ENCODE assay signal across 27 cellular contexts in the genomic region with DNA sequence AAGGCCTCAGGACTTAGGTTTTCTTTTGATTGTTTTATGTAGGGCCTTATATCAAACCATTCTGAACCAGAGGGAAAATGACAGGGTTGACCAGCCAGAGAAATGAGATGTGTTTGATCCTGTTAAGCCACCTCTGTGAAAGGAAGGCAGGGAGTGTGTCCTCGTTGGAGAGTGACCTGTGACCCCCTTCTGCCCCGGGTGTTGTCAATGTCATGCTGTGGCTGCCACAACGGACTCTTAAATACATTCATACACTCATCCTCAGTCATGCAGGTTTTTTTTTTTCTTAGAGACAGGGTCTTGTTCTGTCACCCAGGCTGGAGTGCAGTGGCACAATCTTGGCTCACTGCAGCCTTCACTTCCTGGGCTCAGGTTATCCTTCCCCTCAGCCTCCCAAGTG. TPM values are rescaled to one million over a fixed set of nuclear protein-coding genes. Genes with fewer than 3 reads are reported as not detected.
"Had no signal": no experiment of that assay in that cellular context is flagged by ENCODE, and none has a peak within 500 bp of the region (broad histone marks: within the 10 kb centered on the region; RNA-seq: fewer than 3 reads in every experiment).

No MANE protein-coding gene starts in this region.

- H3K36me3 ChIP-seq: right atrium auricular region, thoracic aorta, upper lobe of left lung, vagina had no signal

- H3K27ac ChIP-seq: coronary artery, dorsolateral prefrontal cortex, thoracic aorta, upper lobe of left lung, vagina had no signal

- ATAC-seq: activated CD4-positive, alpha-beta T cell treated with anti-CD3 and anti-CD28 coated beads for 36 hours; activated CD8-positive, alpha-beta memory T cell treated with anti-CD3 and anti-CD28 coated beads, Interleukin-2, amount 10 ng/mL, durations not matched to agents 7 days and 5 days; activated CD8-positive, alpha-beta T cell treated with anti-CD3 and anti-CD28 coated beads, Interleukin-2, amount 10 ng/mL, durations not matched to agents 7 days and 5 days; activated naive CD8-positive, alpha-beta T cell treated with anti-CD3 and anti-CD28 coated beads, Interleukin-2, amount 50 U/mL, for 24 hours; stimulated activated naive CD8-positive, alpha-beta T cell treated with anti-CD3 and anti-CD28 coated beads, Interleukin-15, Interleukin-2, amounts not matched to agents 100 U/mL and 50 U/mL, for 24 hours had no signal

- H3K9me3 ChIP-seq: right atrium auricular region, thoracic aorta, upper lobe of left lung, vagina had no signal

- H3K27me3 Mint-ChIP-seq: activated CD8-positive, alpha-beta memory T cell treated with anti-CD3 and anti-CD28 coated beads, Interleukin-2, amount 10 ng/mL, durations not matched to agents 7 days and 5 days; activated naive CD4-positive, alpha-beta T cell treated with anti-CD3 and anti-CD28 coated beads, Interleukin-2, amount 50 U/mL, for 24 hours; activated naive CD8-positive, alpha-beta T cell treated with anti-CD3 and anti-CD28 coated beads, Interleukin-2, amount 50 U/mL, for 24 hours had no signal

- H3K27me3 ChIP-seq: dorsolateral prefrontal cortex, right atrium auricular region, upper lobe of left lung, vagina had no signal

- H3K9me3 Mint-ChIP-seq: activated naive CD4-positive, alpha-beta T cell treated with anti-CD3 and anti-CD28 coated beads, Interleukin-2, amount 50 U/mL, for 24 hours; activated naive CD8-positive, alpha-beta T cell treated with anti-CD3 and anti-CD28 coated beads, Interleukin-2, amount 50 U/mL, for 24 hours; activated T-helper 2 cell treated with anti-CD3 and anti-CD28 coated beads, Interferon-gamma antibody, Interleukin-2, Interleukin-4, amounts not matched to agents 10 μg/mL and 5 μg/mL and 100 μg/mL, durations not matched to agents 14 hours and 24 hours and 36 hours; nephron progenitor cell; T-helper 2 cell treated with Interferon-gamma antibody and Interleukin-4, amounts not matched to agents 5 μg/mL and 100 μg/mL, for 36 hours had no signal

- DNase-seq: activated CD4-positive, alpha-beta T cell treated with anti-CD3 and anti-CD28 coated beads for 36 hours; activated CD4-positive, CD25-positive, alpha-beta regulatory T cell; activated CD8-positive, alpha-beta memory T cell treated with anti-CD3 and anti-CD28 coated beads, Interleukin-2, amount 10 ng/mL, durations not matched to agents 7 days and 5 days; activated CD8-positive, alpha-beta T cell treated with anti-CD3 and anti-CD28 coated beads, Interleukin-2, amount 10 ng/mL, durations not matched to agents 7 days and 5 days; activated naive CD8-positive, alpha-beta T cell treated with anti-CD3 and anti-CD28 coated beads, Interleukin-2, amount 50 U/mL, for 24 hours; activated T-cell treated with anti-CD3 and anti-CD28 coated beads, Interleukin-2, amount 50 U/mL, for 48 hours; anterior cingulate cortex; dorsolateral prefrontal cortex; effector memory CD4-positive, alpha-beta T cell; head of caudate nucleus; hippocampal formation; nephron progenitor cell; nucleus accumbens; stimulated activated CD4-positive, alpha-beta T cell treated with anti-CD3 and anti-CD28 coated beads, Interleukin-2, amount 100 ng/mL, for 48 hours; stimulated activated naive CD8-positive, alpha-beta T cell treated with anti-CD3 and anti-CD28 coated beads, Interleukin-15, Interleukin-2, amounts not matched to agents 100 U/mL and 50 U/mL, for 24 hours; T-helper 1 cell; upper lobe of left lung had no signal

- H3K27ac Mint-ChIP-seq: activated CD4-positive, alpha-beta T cell treated with anti-CD3 and anti-CD28 coated beads for 36 hours; activated CD8-positive, alpha-beta memory T cell treated with anti-CD3 and anti-CD28 coated beads, Interleukin-2, amount 10 ng/mL, durations not matched to agents 7 days and 5 days; activated CD8-positive, alpha-beta T cell treated with anti-CD3 and anti-CD28 coated beads, Interleukin-2, amount 10 ng/mL, durations not matched to agents 7 days and 5 days; activated naive CD4-positive, alpha-beta T cell treated with anti-CD3 and anti-CD28 coated beads, Interleukin-2, amount 50 U/mL, for 24 hours; activated naive CD8-positive, alpha-beta T cell treated with anti-CD3 and anti-CD28 coated beads, Interleukin-2, amount 50 U/mL, for 24 hours; activated T-helper 2 cell treated with anti-CD3 and anti-CD28 coated beads, Interferon-gamma antibody, Interleukin-2, Interleukin-4, amounts not matched to agents 10 μg/mL and 5 μg/mL and 100 μg/mL, durations not matched to agents 14 hours and 24 hours and 36 hours; T-helper 2 cell treated with Interferon-gamma antibody and Interleukin-4, amounts not matched to agents 5 μg/mL and 100 μg/mL, for 36 hours had no signal

- H3K4me3 ChIP-seq: coronary artery, dorsolateral prefrontal cortex, lung, right atrium auricular region, thoracic aorta, upper lobe of left lung, vagina had no signal

- H3K4me1 ChIP-seq: upper lobe of left lung had no signal

- H3K36me3 Mint-ChIP-seq: activated CD8-positive, alpha-beta memory T cell treated with anti-CD3 and anti-CD28 coated beads, Interleukin-2, amount 10 ng/mL, durations not matched to agents 7 days and 5 days; activated naive CD4-positive, alpha-beta T cell treated with anti-CD3 and anti-CD28 coated beads, Interleukin-2, amount 50 U/mL, for 24 hours had no signal

- H3K4me3 Mint-ChIP-seq: activated CD4-positive, alpha-beta T cell treated with anti-CD3 and anti-CD28 coated beads for 36 hours; activated CD8-positive, alpha-beta memory T cell treated with anti-CD3 and anti-CD28 coated beads, Interleukin-2, amount 10 ng/mL, durations not matched to agents 7 days and 5 days; activated CD8-positive, alpha-beta T cell treated with anti-CD3 and anti-CD28 coated beads, Interleukin-2, amount 10 ng/mL, durations not matched to agents 7 days and 5 days; activated naive CD4-positive, alpha-beta T cell treated with anti-CD3 and anti-CD28 coated beads, Interleukin-2, amount 50 U/mL, for 24 hours; activated naive CD8-positive, alpha-beta T cell treated with anti-CD3 and anti-CD28 coated beads, Interleukin-2, amount 50 U/mL, for 24 hours; nephron progenitor cell; T-helper 2 cell treated with Interferon-gamma antibody and Interleukin-4, amounts not matched to agents 5 μg/mL and 100 μg/mL, for 36 hours had no signal

RNA-seq across cellular contexts. Expression of a gene that starts 6.1 kb away (rescaled TPM):
- total RNA-seq: vagina had no signal

RNA-seq across cellular contexts. Expression of a gene that starts 18.1 kb away (rescaled TPM):
- total RNA-seq: activated CD4-positive, alpha-beta T cell treated with anti-CD3 and anti-CD28 coated beads for 36 hours; activated CD8-positive, alpha-beta memory T cell treated with anti-CD3 and anti-CD28 coated beads, Interleukin-2, amount 10 ng/mL, durations not matched to agents 7 days and 5 days; activated CD8-positive, alpha-beta T cell treated with anti-CD3 and anti-CD28 coated beads, Interleukin-2, amount 10 ng/mL, durations not matched to agents 7 days and 5 days; activated T-helper 2 cell treated with anti-CD3 and anti-CD28 coated beads, Interferon-gamma antibody, Interleukin-2, Interleukin-4, amounts not matched to agents 10 μg/mL and 5 μg/mL and 100 μg/mL, durations not matched to agents 14 hours and 24 hours and 36 hours had no signal

RNA-seq across cellular contexts. Expression of a gene that starts 45.7 kb away (rescaled TPM):
- total RNA-seq: activated CD4-positive, alpha-beta T cell treated with anti-CD3 and anti-CD28 coated beads for 36 hours; activated CD8-positive, alpha-beta memory T cell treated with anti-CD3 and anti-CD28 coated beads, Interleukin-2, amount 10 ng/mL, durations not matched to agents 7 days and 5 days; activated CD8-positive, alpha-beta T cell treated with anti-CD3 and anti-CD28 coated beads, Interleukin-2, amount 10 ng/mL, durations not matched to agents 7 days and 5 days; activated T-helper 2 cell treated with anti-CD3 and anti-CD28 coated beads, Interferon-gamma antibody, Interleukin-2, Interleukin-4, amounts not matched to agents 10 μg/mL and 5 μg/mL and 100 μg/mL, durations not matched to agents 14 hours and 24 hours and 36 hours; pulmonary artery endothelial cell; thoracic aorta; vagina had no signal
- polyA plus RNA-seq: keratinocyte had no signal
